In the genomic region with DNA sequence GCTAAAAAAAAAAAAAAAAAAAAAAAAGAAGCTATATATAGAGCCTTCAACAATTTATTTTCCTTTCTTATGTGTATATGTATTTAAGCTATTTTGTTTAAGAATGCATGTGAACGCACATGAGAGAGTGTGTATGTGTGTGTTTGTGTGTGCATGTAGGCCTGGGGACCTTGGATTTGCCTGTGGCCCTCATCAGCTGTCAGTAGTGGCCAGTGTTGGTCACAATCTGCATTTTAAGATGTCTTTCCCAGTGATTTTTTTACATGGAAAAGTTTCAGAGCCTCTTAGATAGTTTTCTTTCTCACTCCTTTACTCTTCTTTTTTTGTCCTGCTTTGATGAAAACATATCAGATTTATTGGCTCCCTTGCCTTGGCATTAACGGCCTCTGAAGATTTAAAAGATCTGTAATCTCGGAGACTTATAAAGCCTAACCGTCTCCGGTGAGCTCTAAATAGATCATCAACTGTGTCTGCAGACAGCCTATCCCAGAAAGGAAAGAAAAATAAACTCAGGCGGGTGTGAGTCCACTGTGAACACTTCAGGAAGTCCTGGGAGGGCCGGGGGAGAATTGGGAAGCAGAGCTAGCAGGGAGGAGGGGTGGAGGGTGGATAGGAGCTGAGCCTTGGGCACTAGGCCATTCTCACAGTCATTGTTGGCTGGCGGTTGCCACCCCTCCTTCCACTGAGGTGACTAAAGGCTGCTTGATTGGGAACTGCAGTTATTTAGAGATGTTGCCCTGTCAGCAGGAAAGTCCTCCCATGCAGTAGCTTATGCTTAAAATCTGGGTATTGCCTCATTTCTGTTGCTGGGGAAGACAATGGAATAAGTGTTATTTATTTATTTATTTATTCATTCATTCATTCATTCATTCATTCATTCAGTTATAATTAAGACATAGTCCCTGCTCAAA, we compare ENCODE assay signal across 1 cellular context.
A peak's percentile ranks its signal among the peaks of the same experiment; 100 is the strongest.
TF ChIP-seq lines count a peak whose summit lies in the region.

No MANE protein-coding gene starts in this region.

TF ChIP-seq in IMR-90, 13 proteins besides CTCF, POLR2A, EP300 and RAD21 (continued from another document):
- TF ChIP-seq MAZ (IDR thresholded peaks at IDR 0.05; ENCODE audit: borderline replicate concordance, low read depth, low read length) (peak; percentile 49; the same call in 1 of the 2 replicates), CEBPB (IDR thresholded peaks at IDR 0.05; ENCODE audit: low read depth, low read length) (peak; percentile 78), RCOR1 (IDR thresholded peaks at IDR 0.05; ENCODE audit: insufficient replicate concordance, low read length) (no peak), BHLHE40 (IDR thresholded peaks at IDR 0.05; ENCODE audit: low read depth, low read length) (peak; percentile 47; the same call in 1 of the 2 replicates)
- TF ChIP-seq, protein P1, sequence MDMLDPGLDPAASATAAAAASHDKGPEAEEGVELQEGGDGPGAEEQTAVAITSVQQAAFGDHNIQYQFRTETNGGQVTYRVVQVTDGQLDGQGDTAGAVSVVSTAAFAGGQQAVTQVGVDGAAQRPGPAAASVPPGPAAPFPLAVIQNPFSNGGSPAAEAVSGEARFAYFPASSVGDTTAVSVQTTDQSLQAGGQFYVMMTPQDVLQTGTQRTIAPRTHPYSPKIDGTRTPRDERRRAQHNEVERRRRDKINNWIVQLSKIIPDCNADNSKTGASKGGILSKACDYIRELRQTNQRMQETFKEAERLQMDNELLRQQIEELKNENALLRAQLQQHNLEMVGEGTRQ (IDR thresholded peaks at IDR 0.05; ENCODE audit: low read depth, low read length), result no peak
